29 cellular contexts compared by ENCODE assay signal in the genomic region with DNA sequence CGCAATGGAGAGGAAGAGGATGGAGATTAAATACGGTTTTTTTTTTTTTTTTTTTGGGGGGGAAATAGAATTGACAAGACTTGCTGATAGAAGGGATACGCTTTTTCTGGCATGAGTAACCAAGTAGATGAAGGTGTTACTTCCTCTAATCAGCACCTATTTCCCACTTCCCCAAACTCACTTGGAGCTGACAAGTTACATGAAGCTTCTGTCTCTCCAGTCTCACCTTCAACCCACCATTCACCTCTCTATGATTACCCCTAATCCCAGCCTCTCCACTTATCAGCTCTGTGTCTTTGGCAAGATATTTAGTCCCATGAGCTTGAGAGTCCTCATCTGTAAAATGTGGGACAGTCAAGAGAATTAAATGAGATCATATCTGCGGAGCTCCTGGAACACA.
"Had no signal": no experiment of that assay in that cellular context is flagged by ENCODE, and none has a peak within 500 bp of the region (broad histone marks: within the 10 kb centered on the region; RNA-seq: fewer than 3 reads in every experiment).

No MANE protein-coding gene starts in this region.

- H3K27me3 ChIP-seq: pancreas, suprapubic skin, tibial artery, upper lobe of right lung had no signal

- H3K4me1 Mint-ChIP-seq: neural crest cell had no signal

- ATAC-seq: lower lobe of right lung; mucosa of descending colon; naive thymus-derived CD8-positive, alpha-beta T cell; pancreas; sciatic nerve; upper lobe of right lung had no signal

- H3K4me3 ChIP-seq: lower lobe of right lung, mucosa of descending colon, pancreas, prostate gland, skin epidermis, suprapubic skin, thoracic aorta, tibial artery, upper lobe of right lung had no signal

- H3K4me1 ChIP-seq: lower lobe of right lung, pancreas, prostate gland, suprapubic skin, upper lobe of right lung had no signal

- H3K9me3 Mint-ChIP-seq: immature natural killer cell; stimulated activated naive CD8-positive, alpha-beta T cell treated with anti-CD3 and anti-CD28 coated beads, Interleukin-15, Interleukin-2, amounts not matched to agents 100 ng/mL and 50 ng/mL, for 24 hours had no signal

- H3K9me3 ChIP-seq: lower lobe of right lung, mucosa of descending colon, prostate gland, suprapubic skin, thoracic aorta, upper lobe of right lung had no signal

- H3K27ac Mint-ChIP-seq: immature natural killer cell; naive thymus-derived CD8-positive, alpha-beta T cell; nephron; stimulated activated naive CD8-positive, alpha-beta T cell treated with anti-CD3 and anti-CD28 coated beads, Interleukin-15, Interleukin-2, amounts not matched to agents 100 ng/mL and 50 ng/mL, for 24 hours had no signal

- H3K27ac ChIP-seq: lower lobe of right lung, pancreas, prostate gland, skin epidermis, suprapubic skin, thoracic aorta, tibial artery, upper lobe of right lung had no signal

- DNase-seq: hypothalamus; immature natural killer cell; kidney; lower lobe of right lung; mammary epithelial cell; midbrain; mucosa of descending colon; naive thymus-derived CD8-positive, alpha-beta T cell; nucleus accumbens; pancreas; posterior cingulate gyrus; retina; right cardiac atrium; stimulated activated CD4-positive, alpha-beta T cell treated with anti-CD3 and anti-CD28 coated beads, Interleukin-12 subunit alpha, Interleukin-12 subunit beta, amount 100 ng/mL, for 4 hours; stimulated activated CD4-positive, alpha-beta T cell treated with anti-CD3 and anti-CD28 coated beads, Interleukin-15, amount 100 ng/mL, for 24 hours; stimulated activated CD4-positive, alpha-beta T cell treated with anti-CD3 and anti-CD28 coated beads, Interleukin-2, amount 100 ng/mL, for 24 hours; stimulated activated CD4-positive, alpha-beta T cell treated with anti-CD3 and anti-CD28 coated beads, Interleukin-4, amount 100 ng/mL, for 1 hour; stimulated activated naive CD4-positive, alpha-beta T cell; tibial artery; trophoblast cell; upper lobe of right lung had no signal

- H3K27me3 Mint-ChIP-seq: naive thymus-derived CD8-positive, alpha-beta T cell; stimulated activated naive CD8-positive, alpha-beta T cell treated with anti-CD3 and anti-CD28 coated beads, Interleukin-15, Interleukin-2, amounts not matched to agents 100 ng/mL and 50 ng/mL, for 24 hours had no signal

- H3K36me3 Mint-ChIP-seq: immature natural killer cell had no signal

- H3K36me3 ChIP-seq: lower lobe of right lung, pancreas, prostate gland, suprapubic skin, thoracic aorta, tibial artery, upper lobe of right lung had no signal

- H3K4me3 Mint-ChIP-seq: immature natural killer cell; naive thymus-derived CD8-positive, alpha-beta T cell; nephron; neural crest cell; stimulated activated naive CD8-positive, alpha-beta T cell treated with anti-CD3 and anti-CD28 coated beads, Interleukin-15, Interleukin-2, amounts not matched to agents 100 ng/mL and 50 ng/mL, for 24 hours had no signal
